ENCODE assay signal across 18 cellular contexts in genomic region chr10:124512040-124512428, GRCh38.
"Had no signal": no experiment of that assay in that cellular context is flagged by ENCODE, and none has a peak within 500 bp of the region (broad histone marks: within the 10 kb centered on the region; RNA-seq: fewer than 3 reads in every experiment).

No MANE protein-coding gene starts in this region.

- H3K4me1 ChIP-seq: foreskin keratinocyte, left ventricle myocardium inferior, lower lobe of right lung, upper lobe of left lung, uterus had no signal

- FAIRE-seq: endothelial cell of umbilical vein, islet of Langerhans had no signal

- H3K27me3 ChIP-seq: foreskin keratinocyte, hepatocyte, ovary, tibial artery, upper lobe of left lung, uterus had no signal

- H3K4me3 ChIP-seq: coronary artery, hepatocyte, left ventricle myocardium inferior, lower lobe of right lung, ovary, smooth muscle cell, tibial artery, upper lobe of left lung, uterus had no signal

- H3K9me3 ChIP-seq: left ventricle myocardium inferior, lower lobe of right lung, ovary, tibial artery, upper lobe of left lung, uterus had no signal

- H3K4me2 ChIP-seq: hepatocyte, smooth muscle cell had no signal

- ATAC-seq: foreskin keratinocyte; lower lobe of right lung; right cardiac atrium; stimulated activated memory B cell treated with anti-CD40 and anti-IgM and Interleukin-4, amounts not matched to agents 10 μg/mL and 1 μg/mL and 100 μg/mL, for 72 hours had no signal

- H2AFZ ChIP-seq: hepatocyte had no signal

- H3K27ac ChIP-seq: coronary artery, foreskin keratinocyte, hepatocyte, left ventricle myocardium inferior, lower lobe of right lung, ovary, tibial artery, upper lobe of left lung, uterus had no signal

- H3K79me2 ChIP-seq: hepatocyte had no signal

- H3K36me3 ChIP-seq: left ventricle myocardium inferior, lower lobe of right lung, ovary, tibial artery, upper lobe of left lung, uterus had no signal

- DNase-seq: effector CD4-positive, alpha-beta T cell; erythroblast; foreskin keratinocyte; left ventricle myocardium inferior; lower lobe of right lung; natural killer cell; ovary; right cardiac atrium; stimulated activated CD4-positive, alpha-beta T cell treated with anti-CD3 and anti-CD28 coated beads, Interleukin-4, amount 100 ng/mL, for 1 hour; tibial artery; upper lobe of left lung; uterus had no signal
